Comparison of ENCODE assay signal across 1 cellular context in genomic region chr5:133359861-133360260, GRCh38.
TF ChIP-seq lines count a peak whose summit lies in the region.

No MANE protein-coding gene starts in this region.

TF ChIP-seq in GM23338, 12 proteins besides CTCF, POLR2A, EP300 and RAD21 (continued from another document):
- no peak for TF ChIP-seq REST (IDR thresholded peaks at IDR 0.05; ENCODE audit: unreplicated experiment)
- no peak for TF ChIP-seq JUNB (IDR thresholded peaks at IDR 0.05; ENCODE audit: unreplicated experiment)
- TF ChIP-seq ZNF114 (CRISPR knock-in tag; IDR thresholded peaks at IDR 0.05): no peak
- TF ChIP-seq ZNF331 (CRISPR knock-in tag; IDR thresholded peaks at IDR 0.05; ENCODE audit: low read depth): no peak
- TF ChIP-seq CREB1 (CRISPR knock-in tag; IDR thresholded peaks at IDR 0.05; ENCODE audit: low read depth): no peak
TF ChIP-seq in GM23338: peak in this region for 0.
